Comparison of ENCODE assay signal across 19 cellular contexts in the genomic region with DNA sequence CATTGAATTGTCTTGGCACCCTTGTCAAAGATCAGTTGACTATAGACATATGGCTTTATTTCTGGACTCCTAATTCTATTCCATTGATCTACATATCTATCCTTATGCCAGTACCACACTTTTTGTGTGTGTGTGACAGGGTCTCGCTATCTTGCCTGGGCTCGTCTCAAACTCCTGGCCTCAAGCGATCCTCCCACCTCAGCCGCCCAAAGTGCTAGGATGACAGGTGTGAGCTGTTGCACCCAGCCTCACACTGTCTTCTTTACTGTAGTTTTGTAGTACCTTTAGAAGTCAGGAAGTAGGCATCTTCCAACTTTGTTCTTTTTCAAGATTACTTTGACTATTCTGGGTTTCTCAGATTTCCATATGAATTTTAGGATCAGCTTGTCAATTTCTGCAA. TPM values are rescaled to one million over a fixed set of nuclear protein-coding genes. Genes with fewer than 3 reads are reported as not detected.
A peak's percentile ranks its signal among the peaks of the same experiment; 100 is the strongest.
DNase-seq lines count a peak whose midpoint lies in the region; ATAC-seq, FAIRE-seq and TF ChIP-seq lines count a peak whose summit lies in the region.
"Had no signal": no experiment of that assay in that cellular context is flagged by ENCODE, and none has a peak within 500 bp of the region (broad histone marks: within the 10 kb centered on the region; RNA-seq: fewer than 3 reads in every experiment).

No MANE protein-coding gene starts in this region.

- H3K27ac ChIP-seq in sigmoid colon (no peak overlapping the region), Karpas-422 (ENCODE audit: low read length) (no peak overlapping the region)
- H3K27ac ChIP-seq: BLaER1 treated with 17β-estradiol and CSF1 and Interleukin-3, amounts not matched to agents 10 nM and 100 nM had no signal

- peak; percentile 72 for FAIRE-seq in GM19239 (lab: Jason Lieb, UNC)
- FAIRE-seq: H54, HTR-8/SVneo had no signal

- no peak overlapping the region for H2AFZ ChIP-seq in Karpas-422 (ENCODE audit: low read length)
- H2AFZ ChIP-seq: GM23338 had no signal

- H3K4me1 ChIP-seq in sigmoid colon (peaks cover 0 to 8% (median 3%) of the 10 kb centered on the region in 4 donors), Karpas-422 (ENCODE audit: low read length) (no peaks in the 10 kb centered on the region)
- H3K4me1 ChIP-seq: BLaER1 treated with 17β-estradiol and CSF1 and Interleukin-3, amounts not matched to agents 10 nM and 100 nM had no signal

- WGBS in sigmoid colon, 2 donors: 96 to 97% methylated on average over 4 of the region's 4 CpGs

- H3K36me3 ChIP-seq in sigmoid colon: peaks cover 4 to 27% (median 13%) of the 10 kb centered on the region in 4 donors
- H3K36me3 ChIP-seq in Karpas-422 (ENCODE audit: insufficient read depth, low read length): no peaks in the 10 kb centered on the region

- no peaks in the 10 kb centered on the region for H3K79me2 ChIP-seq in Karpas-422 (ENCODE audit: low read length)

- no peak overlapping the region for H3K4me2 ChIP-seq in Karpas-422 (ENCODE audit: low read depth, low read length, poor library complexity, severe bottlenecking)
- H3K4me2 ChIP-seq: BLaER1 treated with 17β-estradiol and CSF1 and Interleukin-3, amounts not matched to agents 10 nM and 100 nM; GM23338 had no signal

- H3K9me3 ChIP-seq in sigmoid colon: no peaks in the 10 kb centered on the region
- no peaks in the 10 kb centered on the region for H3K9me3 ChIP-seq in Karpas-422 (ENCODE audit: low read length)
- H3K9me3 ChIP-seq: BLaER1 treated with 17β-estradiol and CSF1 and Interleukin-3, amounts not matched to agents 10 nM and 100 nM had no signal

- no peaks in the 10 kb centered on the region for H4K20me1 ChIP-seq in Karpas-422 (ENCODE audit: insufficient read depth, low read depth, low read length)
- H4K20me1 ChIP-seq: BLaER1 treated with 17β-estradiol and CSF1 and Interleukin-3, amounts not matched to agents 10 nM and 100 nM had no signal

- no peak for ATAC-seq in GM21737 (IDR thresholded peaks at IDR 0.05; ENCODE audit: unreplicated experiment)
- ATAC-seq: CD8-positive, alpha-beta T cell; GM12878; GM23338; HCT116 had no signal

- no peak for TF ChIP-seq EP300 in sigmoid colon (IDR thresholded peaks at IDR 0.05)

- intact Hi-C loops in sigmoid colon (cut with DNase I): no loop called here

- no peak for TF ChIP-seq CTCF in sigmoid colon (IDR thresholded peaks at IDR 0.05)

- peak; percentile 21 for DNase-seq in activated CD8-positive, alpha-beta memory T cell treated with anti-CD3 and anti-CD28 coated beads for 24 hours
- DNase-seq in activated CD8-positive, alpha-beta memory T cell treated with anti-CD3 and anti-CD28 coated beads, Interleukin-2, amount 50 U/mL, for 48 hours: no peak
- DNase-seq in GM19239 (ENCODE audit: insufficient read length, low spot score) (no peak), sigmoid colon (peak; percentile 21), Karpas-422 (no peak)
- DNase-seq: CD8-positive, alpha-beta T cell; DMS 273 treated with DMSO at 0.1 percent for 48 hours; DMS53; DND-41; EL; HFFc6; IMR-90 had no signal

- H3K27me3 ChIP-seq in sigmoid colon: no peaks in the 10 kb centered on the region
- H3K27me3 ChIP-seq in Karpas-422 (ENCODE audit: low read length): no peaks in the 10 kb centered on the region
- H3K27me3 ChIP-seq: BLaER1 treated with 17β-estradiol and CSF1 and Interleukin-3, amounts not matched to agents 10 nM and 100 nM had no signal

- no peaks in the 10 kb centered on the region for H3K9me2 ChIP-seq in Karpas-422 (replicated peaks; ENCODE audit: insufficient read depth, low read length)

- no peak for TF ChIP-seq POLR2A in sigmoid colon (IDR thresholded peaks at IDR 0.05)

- no peak overlapping the region for H3K9ac ChIP-seq in Karpas-422 (ENCODE audit: low read length)
- H3K9ac ChIP-seq: BLaER1 treated with 17β-estradiol and CSF1 and Interleukin-3, amounts not matched to agents 10 nM and 100 nM had no signal

- H3K4me3 ChIP-seq in sigmoid colon (no peak overlapping the region), Karpas-422 (ENCODE audit: low read length) (no peak overlapping the region)
- H3K4me3 ChIP-seq: BLaER1 treated with 17β-estradiol and CSF1 and Interleukin-3, amounts not matched to agents 10 nM and 100 nM; GM12878; GM23338 had no signal

RNA-seq across cellular contexts. Expression of gene CDAN1, which starts 24.3 kb away (rescaled TPM):
- total RNA-seq in sigmoid colon: 10 to 100 TPM in 1 of 4 donors, 1 to 10 TPM in 3; 7.6 to 11.4 (median 9.8) TPM
- polyA plus RNA-seq in sigmoid colon: 1 to 10 TPM; 1.2 to 8.0 (median 3.0) TPM
- total RNA-seq in Karpas-422 (2014; rRNA removed; shearing (Covaris generic); ENCODE audit: low replicate concordance): 23.8 and 35.9 TPM in 2 replicates

Comparison
In these comparisons a context has a peak if more than half of its experiments do, and no peak if none do; other contexts are left out.
1. DNase-seq: peak in activated CD8-positive, alpha-beta memory T cell treated with anti-CD3 and anti-CD28 coated beads for 24 hours (single experiment) and sigmoid colon (single experiment); none in activated CD8-positive, alpha-beta memory T cell treated with anti-CD3 and anti-CD28 coated beads, Interleukin-2, amount 50 U/mL, for 48 hours (single experiment), GM19239 (single experiment) and Karpas-422 (single experiment).